ENCODE assay signal across 3 cellular contexts in the genomic region with DNA sequence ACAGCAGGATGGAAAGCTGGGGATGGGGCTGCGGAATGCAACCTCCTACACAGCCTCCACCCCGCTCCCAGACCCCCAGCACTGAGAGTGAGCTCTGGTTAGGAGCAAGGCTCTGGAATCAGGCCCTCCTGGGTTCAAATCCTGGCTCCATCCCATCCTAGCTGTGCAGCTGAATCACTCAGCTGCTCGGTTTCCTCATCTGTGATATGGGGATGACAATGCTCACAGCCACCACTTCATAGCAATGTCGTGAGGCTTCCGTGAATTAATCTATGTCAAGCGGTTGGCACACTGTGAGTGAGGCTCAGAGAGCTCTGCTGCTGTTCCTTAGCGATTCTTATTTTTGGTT.
TF ChIP-seq lines count a peak whose summit lies in the region.

No MANE protein-coding gene starts in this region.

TF ChIP-seq in SK-N-SH, 30 proteins besides CTCF, POLR2A, EP300 and RAD21 (continued from another document):
- no peak for TF ChIP-seq USF2 (IDR thresholded peaks at IDR 0.05; ENCODE audit: borderline replicate concordance, low read depth, low read length)
- no peak for TF ChIP-seq FOSL2 (IDR thresholded peaks at IDR 0.05; ENCODE audit: borderline replicate concordance, low read depth)
- no peak for TF ChIP-seq SMC3 (IDR thresholded peaks at IDR 0.05; ENCODE audit: low read depth, low read length)
- TF ChIP-seq NRF1 (IDR thresholded peaks at IDR 0.05; ENCODE audit: low read depth, low read length): no peak

TF ChIP-seq in SK-N-SH treated with all-trans-retinoic acid at 6 μM for 48 hours, 23 proteins besides CTCF, POLR2A, EP300 and RAD21 (continued from another document):
- TF ChIP-seq CREB5 (CRISPR knock-in tag; IDR thresholded peaks at IDR 0.05; ENCODE audit: low read depth) (no peak), ZNF8 (CRISPR knock-in tag; IDR thresholded peaks at IDR 0.05) (no peak)
TF ChIP-seq in SK-N-SH treated with all-trans-retinoic acid at 6 μM for 48 hours: peak in this region for 0.

TF ChIP-seq in WTC11, 78 proteins besides CTCF, POLR2A, EP300 and RAD21 (continued from another document):
- TF ChIP-seq NR2C2 (CRISPR knock-in tag; IDR thresholded peaks at IDR 0.05): no peak
- TF ChIP-seq STAT6 (CRISPR knock-in tag; conservative IDR thresholded peaks at IDR 0.05; ENCODE audit: low read depth): no peak
- no peak for TF ChIP-seq GABPB1 (CRISPR knock-in tag; IDR thresholded peaks at IDR 0.05)
- TF ChIP-seq SMAD3 (CRISPR knock-in tag; IDR thresholded peaks at IDR 0.05; ENCODE audit: borderline replicate concordance): no peak
- TF ChIP-seq, protein P1, sequence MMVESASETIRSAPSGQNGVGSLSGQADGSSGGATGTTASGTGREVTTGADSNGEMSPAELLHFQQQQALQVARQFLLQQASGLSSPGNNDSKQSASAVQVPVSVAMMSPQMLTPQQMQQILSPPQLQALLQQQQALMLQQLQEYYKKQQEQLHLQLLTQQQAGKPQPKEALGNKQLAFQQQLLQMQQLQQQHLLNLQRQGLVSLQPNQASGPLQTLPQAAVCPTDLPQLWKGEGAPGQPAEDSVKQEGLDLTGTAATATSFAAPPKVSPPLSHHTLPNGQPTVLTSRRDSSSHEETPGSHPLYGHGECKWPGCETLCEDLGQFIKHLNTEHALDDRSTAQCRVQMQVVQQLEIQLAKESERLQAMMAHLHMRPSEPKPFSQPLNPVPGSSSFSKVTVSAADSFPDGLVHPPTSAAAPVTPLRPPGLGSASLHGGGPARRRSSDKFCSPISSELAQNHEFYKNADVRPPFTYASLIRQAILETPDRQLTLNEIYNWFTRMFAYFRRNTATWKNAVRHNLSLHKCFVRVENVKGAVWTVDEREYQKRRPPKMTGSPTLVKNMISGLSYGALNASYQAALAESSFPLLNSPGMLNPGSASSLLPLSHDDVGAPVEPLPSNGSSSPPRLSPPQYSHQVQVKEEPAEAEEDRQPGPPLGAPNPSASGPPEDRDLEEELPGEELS (CRISPR knock-in tag; IDR thresholded peaks at IDR 0.05): no peak
- TF ChIP-seq GRHL2 (CRISPR knock-in tag; IDR thresholded peaks at IDR 0.05; ENCODE audit: insufficient replicate concordance, severe bottlenecking): no peak
- no peak for TF ChIP-seq E2F1 (CRISPR knock-in tag; IDR thresholded peaks at IDR 0.05)
- no peak for TF ChIP-seq JAZF1 (CRISPR knock-in tag; IDR thresholded peaks at IDR 0.05)
- TF ChIP-seq OVOL2 (CRISPR knock-in tag; IDR thresholded peaks at IDR 0.05; ENCODE audit: borderline replicate concordance): no peak
- no peak for TF ChIP-seq ZNF232 (CRISPR knock-in tag; IDR thresholded peaks at IDR 0.05)
- no peak for TF ChIP-seq TEAD4 (CRISPR knock-in tag; IDR thresholded peaks at IDR 0.05)
- TF ChIP-seq, protein P2, sequence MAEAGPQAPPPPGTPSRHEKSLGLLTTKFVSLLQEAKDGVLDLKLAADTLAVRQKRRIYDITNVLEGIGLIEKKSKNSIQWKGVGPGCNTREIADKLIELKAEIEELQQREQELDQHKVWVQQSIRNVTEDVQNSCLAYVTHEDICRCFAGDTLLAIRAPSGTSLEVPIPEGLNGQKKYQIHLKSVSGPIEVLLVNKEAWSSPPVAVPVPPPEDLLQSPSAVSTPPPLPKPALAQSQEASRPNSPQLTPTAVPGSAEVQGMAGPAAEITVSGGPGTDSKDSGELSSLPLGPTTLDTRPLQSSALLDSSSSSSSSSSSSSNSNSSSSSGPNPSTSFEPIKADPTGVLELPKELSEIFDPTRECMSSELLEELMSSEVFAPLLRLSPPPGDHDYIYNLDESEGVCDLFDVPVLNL (CRISPR knock-in tag; IDR thresholded peaks at IDR 0.05; ENCODE audit: borderline replicate concordance, low read depth): no peak
- TF ChIP-seq, protein P3, sequence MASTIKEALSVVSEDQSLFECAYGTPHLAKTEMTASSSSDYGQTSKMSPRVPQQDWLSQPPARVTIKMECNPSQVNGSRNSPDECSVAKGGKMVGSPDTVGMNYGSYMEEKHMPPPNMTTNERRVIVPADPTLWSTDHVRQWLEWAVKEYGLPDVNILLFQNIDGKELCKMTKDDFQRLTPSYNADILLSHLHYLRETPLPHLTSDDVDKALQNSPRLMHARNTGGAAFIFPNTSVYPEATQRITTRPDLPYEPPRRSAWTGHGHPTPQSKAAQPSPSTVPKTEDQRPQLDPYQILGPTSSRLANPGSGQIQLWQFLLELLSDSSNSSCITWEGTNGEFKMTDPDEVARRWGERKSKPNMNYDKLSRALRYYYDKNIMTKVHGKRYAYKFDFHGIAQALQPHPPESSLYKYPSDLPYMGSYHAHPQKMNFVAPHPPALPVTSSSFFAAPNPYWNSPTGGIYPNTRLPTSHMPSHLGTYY (CRISPR knock-in tag; IDR thresholded peaks at IDR 0.05): no peak
- no peak for TF ChIP-seq ATF3 (CRISPR knock-in tag; conservative IDR thresholded peaks at IDR 0.05)
- no peak for TF ChIP-seq KAT7 (CRISPR knock-in tag; IDR thresholded peaks at IDR 0.05; ENCODE audit: borderline replicate concordance)
- TF ChIP-seq, protein P4, sequence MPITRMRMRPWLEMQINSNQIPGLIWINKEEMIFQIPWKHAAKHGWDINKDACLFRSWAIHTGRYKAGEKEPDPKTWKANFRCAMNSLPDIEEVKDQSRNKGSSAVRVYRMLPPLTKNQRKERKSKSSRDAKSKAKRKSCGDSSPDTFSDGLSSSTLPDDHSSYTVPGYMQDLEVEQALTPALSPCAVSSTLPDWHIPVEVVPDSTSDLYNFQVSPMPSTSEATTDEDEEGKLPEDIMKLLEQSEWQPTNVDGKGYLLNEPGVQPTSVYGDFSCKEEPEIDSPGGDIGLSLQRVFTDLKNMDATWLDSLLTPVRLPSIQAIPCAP (CRISPR knock-in tag; IDR thresholded peaks at IDR 0.05): no peak
- TF ChIP-seq, protein P5, sequence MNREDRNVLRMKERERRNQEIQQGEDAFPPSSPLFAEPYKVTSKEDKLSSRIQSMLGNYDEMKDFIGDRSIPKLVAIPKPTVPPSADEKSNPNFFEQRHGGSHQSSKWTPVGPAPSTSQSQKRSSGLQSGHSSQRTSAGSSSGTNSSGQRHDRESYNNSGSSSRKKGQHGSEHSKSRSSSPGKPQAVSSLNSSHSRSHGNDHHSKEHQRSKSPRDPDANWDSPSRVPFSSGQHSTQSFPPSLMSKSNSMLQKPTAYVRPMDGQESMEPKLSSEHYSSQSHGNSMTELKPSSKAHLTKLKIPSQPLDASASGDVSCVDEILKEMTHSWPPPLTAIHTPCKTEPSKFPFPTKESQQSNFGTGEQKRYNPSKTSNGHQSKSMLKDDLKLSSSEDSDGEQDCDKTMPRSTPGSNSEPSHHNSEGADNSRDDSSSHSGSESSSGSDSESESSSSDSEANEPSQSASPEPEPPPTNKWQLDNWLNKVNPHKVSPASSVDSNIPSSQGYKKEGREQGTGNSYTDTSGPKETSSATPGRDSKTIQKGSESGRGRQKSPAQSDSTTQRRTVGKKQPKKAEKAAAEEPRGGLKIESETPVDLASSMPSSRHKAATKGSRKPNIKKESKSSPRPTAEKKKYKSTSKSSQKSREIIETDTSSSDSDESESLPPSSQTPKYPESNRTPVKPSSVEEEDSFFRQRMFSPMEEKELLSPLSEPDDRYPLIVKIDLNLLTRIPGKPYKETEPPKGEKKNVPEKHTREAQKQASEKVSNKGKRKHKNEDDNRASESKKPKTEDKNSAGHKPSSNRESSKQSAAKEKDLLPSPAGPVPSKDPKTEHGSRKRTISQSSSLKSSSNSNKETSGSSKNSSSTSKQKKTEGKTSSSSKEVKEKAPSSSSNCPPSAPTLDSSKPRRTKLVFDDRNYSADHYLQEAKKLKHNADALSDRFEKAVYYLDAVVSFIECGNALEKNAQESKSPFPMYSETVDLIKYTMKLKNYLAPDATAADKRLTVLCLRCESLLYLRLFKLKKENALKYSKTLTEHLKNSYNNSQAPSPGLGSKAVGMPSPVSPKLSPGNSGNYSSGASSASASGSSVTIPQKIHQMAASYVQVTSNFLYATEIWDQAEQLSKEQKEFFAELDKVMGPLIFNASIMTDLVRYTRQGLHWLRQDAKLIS (CRISPR knock-in tag; IDR thresholded peaks at IDR 0.05; ENCODE audit: borderline replicate concordance): no peak
